8 cellular contexts compared by ENCODE assay signal in the genomic region with DNA sequence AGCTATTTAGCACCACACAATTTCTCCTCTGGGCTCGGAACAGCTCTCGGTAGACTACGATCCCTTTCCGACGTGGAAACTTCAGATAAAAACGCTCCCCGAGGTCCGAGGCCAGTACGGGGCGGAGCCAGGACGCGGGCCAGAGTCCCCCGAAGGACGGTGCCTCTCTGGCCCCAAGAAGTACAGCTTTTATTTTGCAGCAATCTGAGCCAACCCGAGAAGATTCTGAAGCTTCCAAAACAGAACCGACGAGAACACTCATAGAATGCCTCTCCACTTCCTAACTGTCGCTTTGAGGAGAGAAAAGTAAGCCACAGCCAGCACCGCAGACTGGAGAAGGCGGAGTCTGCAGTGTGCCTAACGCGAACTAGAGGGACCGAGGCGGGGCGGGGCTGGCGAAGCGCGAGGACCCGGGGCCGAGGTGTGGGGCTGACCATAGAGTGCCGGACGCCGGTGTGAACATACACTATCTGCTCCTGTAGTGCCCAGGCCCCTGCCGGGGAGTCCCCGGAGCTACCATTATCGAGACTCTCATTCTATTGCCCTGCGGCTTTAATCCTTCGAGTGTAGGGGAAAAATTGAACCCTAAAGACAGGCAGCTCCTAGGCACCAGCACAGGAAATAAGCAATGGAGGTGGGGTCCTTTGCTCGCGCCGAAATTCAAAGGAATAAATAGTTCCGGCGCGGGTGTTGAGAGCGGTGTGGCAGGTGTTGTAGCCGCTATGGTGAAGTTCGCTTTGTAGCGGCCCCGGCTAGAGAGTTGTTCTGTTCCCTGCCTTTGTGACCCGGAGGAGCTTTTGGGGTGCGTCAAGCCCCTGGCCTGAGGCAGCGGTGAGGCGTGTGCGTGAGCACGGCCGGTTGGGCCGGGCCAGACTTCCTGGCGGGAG. TPM values are rescaled to one million over a fixed set of nuclear protein-coding genes. Genes with fewer than 3 reads are reported as not detected.
DNase-seq lines count a peak whose midpoint lies in the region; ATAC-seq and TF ChIP-seq lines count a peak whose summit lies in the region.

A gene (plus strand): TSS at position 663 of the 887 bp plus-strand sequence. CDS start 1,076 bp downstream, outside the sequence.

- H3K27ac ChIP-seq in dorsolateral prefrontal cortex (peak within 1 kb of the TSS; percentile 49 to 99 (median 96)), right lobe of liver (peak within 1 kb of the TSS; percentile 88 to 98 (median 95))

- H3K4me3 ChIP-seq in dorsolateral prefrontal cortex (peak within 1 kb of the TSS; percentile 53 to 98 (median 76)), right lobe of liver (peak within 1 kb of the TSS; percentile 57 to 62 (median 62))

- peak within 1 kb of the TSS; percentile 95 to 99 (median 99) for H3K27ac Mint-ChIP-seq in CD14-positive monocyte
- peak within 1 kb of the TSS; percentile 99 for H3K27ac Mint-ChIP-seq in activated CD4-positive, alpha-beta memory T cell treated with anti-CD3 and anti-CD28 coated beads for 36 hours

- POLR2A ChIA-PET in activated CD4-positive, alpha-beta memory T cell treated with anti-CD3 and anti-CD28 coated beads for 36 hours (lab: Charles Lee) = interaction anchor here (0.6 to 1.4 kb wide), 6 partner anchors 8 to 653 kb away, joined by 3 to 9 read pairs (median 4); a partner anchor contains a TSS

- no peaks in the 10 kb centered on the region for H3K36me3 ChIP-seq in right lobe of liver

- peak within 1 kb of the TSS; percentile 96 to 99 for H3K4me3 Mint-ChIP-seq in CD14-positive monocyte
- peak within 1 kb of the TSS; percentile 90 for H3K4me3 Mint-ChIP-seq in activated CD4-positive, alpha-beta memory T cell treated with anti-CD3 and anti-CD28 coated beads for 36 hours

- DNase-seq in CD14-positive monocyte (ENCODE audit: low spot score) (peak; percentile 87), NCI-H82 (lab: John Stamatoyannopoulos, UW) (peak; percentile 94), dorsolateral prefrontal cortex (peak; percentile 83 to 95 (median 93)), right lobe of liver (peak; percentile 93 to 95 (median 95))
- peak; percentile 94 for DNase-seq in activated CD4-positive, alpha-beta memory T cell treated with anti-CD3 and anti-CD28 coated beads for 36 hours
- DNase-seq in stimulated activated CD4-positive, alpha-beta T cell treated with anti-CD3 and anti-CD28 coated beads, Interleukin-4, amount 100 ng/mL, for 4 hours = peak; percentile 91

- TF ChIP-seq CTCF in CD14-positive monocyte (IDR thresholded peaks at IDR 0.05) (no peak), dorsolateral prefrontal cortex (IDR thresholded peaks at IDR 0.05 in 54 of 56, conservative IDR thresholded peaks at IDR 0.05 in 2 of 56; ENCODE audit: low read depth in 1 of 56, partially characterized antibody in 56 of 56) (peak in 13 of 56 donors; percentile 5 to 36 (median 18)), right lobe of liver (IDR thresholded peaks at IDR 0.05) (no peak)

- H3K4me1 ChIP-seq in right lobe of liver = peaks cover 0 to 13% (median 4%) of the 10 kb centered on the region in 4 donors

- 0% methylated on average over 52 of the region's 58 CpGs for WGBS in right lobe of liver (ENCODE audit: insufficient coverage, low coverage, low lambda C conversion rate, missing lambda C conversion rate)

- no peaks in the 10 kb centered on the region for H3K9me3 ChIP-seq in right lobe of liver

- H3K36me3 Mint-ChIP-seq in CD14-positive monocyte = peaks cover 3% of the 10 kb centered on the region in 2 donors
- peaks cover 7% of the 10 kb centered on the region for H3K36me3 Mint-ChIP-seq in activated CD4-positive, alpha-beta memory T cell treated with anti-CD3 and anti-CD28 coated beads for 36 hours

- H3K4me1 Mint-ChIP-seq in CD14-positive monocyte = peaks cover 42% of the 10 kb centered on the region
- peaks cover 32% of the 10 kb centered on the region for H3K4me1 Mint-ChIP-seq in activated CD4-positive, alpha-beta memory T cell treated with anti-CD3 and anti-CD28 coated beads for 36 hours (ENCODE audit: low read depth)

- peaks cover 0 to 2% (median 0%) of the 10 kb centered on the region in 7 donors for H3K9me3 Mint-ChIP-seq in CD14-positive monocyte
- no peaks in the 10 kb centered on the region for H3K9me3 Mint-ChIP-seq in activated CD4-positive, alpha-beta memory T cell treated with anti-CD3 and anti-CD28 coated beads for 36 hours

- no peaks in the 10 kb centered on the region for H3K27me3 Mint-ChIP-seq in CD14-positive monocyte (ENCODE audit: low read depth in 3 of 3)
- no peaks in the 10 kb centered on the region for H3K27me3 Mint-ChIP-seq in activated CD4-positive, alpha-beta memory T cell treated with anti-CD3 and anti-CD28 coated beads for 36 hours

- CTCF ChIA-PET in activated CD4-positive, alpha-beta memory T cell treated with anti-CD3 and anti-CD28 coated beads for 36 hours (lab: Charles Lee) = interaction anchor here (0.6 kb wide), 2 partner anchors 10 to 19 kb away, joined by 3 read pairs; no protein-coding TSS in a partner anchor

- H3K27me3 ChIP-seq in dorsolateral prefrontal cortex = no peaks in the 10 kb centered on the region
- no peaks in the 10 kb centered on the region for H3K27me3 ChIP-seq in right lobe of liver

- ATAC-seq in GM19397 (IDR thresholded peaks at IDR 0.05; ENCODE audit: unreplicated experiment) = peak; percentile 91
- ATAC-seq in HG03571 (IDR thresholded peaks at IDR 0.05; ENCODE audit: unreplicated experiment) = peak; percentile 90
- ATAC-seq in right lobe of liver = peak; percentile 97 to 99 (median 98)

- intact Hi-C loops in CD14-positive monocyte (cut with micrococcal nuclease) = no loop called here
- intact Hi-C loops in activated CD4-positive, alpha-beta memory T cell treated with anti-CD3 and anti-CD28 coated beads for 36 hours (cut with micrococcal nuclease) = loop anchor here (1.0 to 10.0 kb wide), 6 partner anchors 65 to 1600 kb away; a partner anchor contains a TSS
- intact Hi-C loops in dorsolateral prefrontal cortex (cut with DNase I) = loop anchor here in 1 of 2 donors (10.0 kb wide), 1 partner anchor 651 kb away; a partner anchor contains a TSS
- intact Hi-C loops in right lobe of liver (cut with DNase I) = no loop called here

- TF ChIP-seq POLR2A in right lobe of liver (IDR thresholded peaks at IDR 0.05) = peak; percentile 88

RNA-seq across cellular contexts. Expression of the gene that starts here (rescaled TPM):
- polyA plus RNA-seq in CD14-positive monocyte = 1 to 10 TPM; 2.7 to 3.6 TPM
- 10 to 100 TPM; 61.0 to 61.9 TPM for total RNA-seq in activated CD4-positive, alpha-beta memory T cell treated with anti-CD3 and anti-CD28 coated beads for 36 hours
- total RNA-seq in dorsolateral prefrontal cortex (10 to 100 TPM in 88 of 120 experiments, 1 to 10 TPM in 32; 5.0 to 17.8 (median 11.6) TPM), right lobe of liver (1 to 10 TPM; 2.5 to 5.8 (median 3.6) TPM)

Comparison
In these comparisons a context has a peak if more than half of its experiments do, and no peak if none do; other contexts are left out.
1. Peak in every context shown above with its lines: DNase-seq, ATAC-seq, H3K4me3 ChIP-seq and H3K27ac ChIP-seq.